Comparison of ENCODE assay signal across 15 cellular contexts in the genomic region with DNA sequence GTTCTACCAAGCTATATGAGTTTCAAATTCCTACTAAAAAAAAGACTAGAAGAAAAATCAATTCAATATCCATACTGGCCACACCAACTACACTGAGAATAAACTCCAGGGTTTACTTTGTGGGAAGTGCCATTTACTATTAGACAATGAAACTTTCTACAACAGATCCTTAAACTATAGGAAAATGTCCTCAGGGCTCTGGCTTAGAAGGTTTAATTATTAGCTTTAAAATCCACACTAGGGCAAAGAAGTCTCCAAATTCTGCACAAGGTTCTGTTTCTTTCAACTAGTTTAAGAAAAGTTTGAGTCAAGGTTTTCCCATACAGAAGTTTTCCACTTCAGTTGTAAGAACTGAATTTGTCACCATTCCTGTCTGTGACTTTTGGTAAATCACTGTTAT.
"Had no signal": no experiment of that assay in that cellular context is flagged by ENCODE, and none has a peak within 500 bp of the region (broad histone marks: within the 10 kb centered on the region; RNA-seq: fewer than 3 reads in every experiment).

No MANE protein-coding gene starts in this region.

- H3K27ac Mint-ChIP-seq: activated CD4-positive, alpha-beta memory T cell treated with anti-CD3 and anti-CD28 coated beads for 36 hours; activated naive CD8-positive, alpha-beta T cell treated with anti-CD3 and anti-CD28 coated beads for 36 hours; stimulated activated effector memory CD8-positive, alpha-beta T cell treated with anti-CD3 and anti-CD28 coated beads, Interleukin-12 subunit alpha, Interleukin-12 subunit beta, amount 100 ng/mL, for 72 hours; T-helper 2 cell treated with Interferon-gamma antibody and Interleukin-4, amounts not matched to agents 5 μg/mL and 100 μg/mL, for 36 hours had no signal

- H3K9me3 Mint-ChIP-seq: activated CD4-positive, alpha-beta memory T cell treated with anti-CD3 and anti-CD28 coated beads for 36 hours; activated naive CD8-positive, alpha-beta T cell treated with anti-CD3 and anti-CD28 coated beads for 36 hours; activated T-cell treated with anti-CD3 and anti-CD28 coated beads, Interleukin-2, amount 50 U/mL, for 4 hours; stimulated activated effector memory CD8-positive, alpha-beta T cell treated with anti-CD3 and anti-CD28 coated beads, Interleukin-12 subunit alpha, Interleukin-12 subunit beta, amount 100 ng/mL, for 72 hours; T-helper 2 cell treated with Interferon-gamma antibody and Interleukin-4, amounts not matched to agents 5 μg/mL and 100 μg/mL, for 36 hours had no signal

- H3K4me3 Mint-ChIP-seq: activated CD4-positive, alpha-beta memory T cell treated with anti-CD3 and anti-CD28 coated beads for 36 hours; activated naive CD8-positive, alpha-beta T cell treated with anti-CD3 and anti-CD28 coated beads for 36 hours; activated T-cell treated with anti-CD3 and anti-CD28 coated beads, Interleukin-2, amount 50 U/mL, for 4 hours; naive thymus-derived CD4-positive, alpha-beta T cell; stimulated activated effector memory CD8-positive, alpha-beta T cell treated with anti-CD3 and anti-CD28 coated beads, Interleukin-12 subunit alpha, Interleukin-12 subunit beta, amount 100 ng/mL, for 72 hours; T-helper 2 cell treated with Interferon-gamma antibody and Interleukin-4, amounts not matched to agents 5 μg/mL and 100 μg/mL, for 36 hours had no signal

- DNase-seq: activated CD4-positive, alpha-beta memory T cell treated with anti-CD3 and anti-CD28 coated beads for 36 hours; activated effector memory CD4-positive, alpha-beta T cell treated with anti-CD3 and anti-CD28 coated beads, Interleukin-2, amount 50 U/mL, for 16 hours; activated naive CD8-positive, alpha-beta T cell treated with anti-CD3 and anti-CD28 coated beads for 36 hours; activated T-cell treated with anti-CD3 and anti-CD28 coated beads, Interleukin-2, amount 50 U/mL, for 4 hours; brain microvascular endothelial cell; dorsolateral prefrontal cortex; esophagus squamous epithelium; foreskin fibroblast; head of caudate nucleus; lower lobe of right lung; naive thymus-derived CD4-positive, alpha-beta T cell; SW 1271; transverse colon had no signal

- H3K36me3 ChIP-seq: brain microvascular endothelial cell, lower lobe of right lung, transverse colon had no signal

- H3K27ac ChIP-seq: brain microvascular endothelial cell, esophagus squamous epithelium, lower lobe of right lung had no signal

- H3K36me3 Mint-ChIP-seq: activated naive CD8-positive, alpha-beta T cell treated with anti-CD3 and anti-CD28 coated beads for 36 hours; stimulated activated effector memory CD8-positive, alpha-beta T cell treated with anti-CD3 and anti-CD28 coated beads, Interleukin-12 subunit alpha, Interleukin-12 subunit beta, amount 100 ng/mL, for 72 hours had no signal

- H3K27me3 ChIP-seq: brain microvascular endothelial cell, dorsolateral prefrontal cortex, esophagus squamous epithelium, transverse colon had no signal

- H3K4me1 Mint-ChIP-seq: activated naive CD8-positive, alpha-beta T cell treated with anti-CD3 and anti-CD28 coated beads for 36 hours had no signal

- H3K27me3 Mint-ChIP-seq: activated CD4-positive, alpha-beta memory T cell treated with anti-CD3 and anti-CD28 coated beads for 36 hours; naive thymus-derived CD4-positive, alpha-beta T cell had no signal

- H3K9me3 ChIP-seq: esophagus squamous epithelium, lower lobe of right lung, transverse colon had no signal

- H3K4me1 ChIP-seq: lower lobe of right lung had no signal

- H3K4me3 ChIP-seq: dorsolateral prefrontal cortex, esophagus squamous epithelium, lower lobe of right lung had no signal
